In the genomic region with DNA sequence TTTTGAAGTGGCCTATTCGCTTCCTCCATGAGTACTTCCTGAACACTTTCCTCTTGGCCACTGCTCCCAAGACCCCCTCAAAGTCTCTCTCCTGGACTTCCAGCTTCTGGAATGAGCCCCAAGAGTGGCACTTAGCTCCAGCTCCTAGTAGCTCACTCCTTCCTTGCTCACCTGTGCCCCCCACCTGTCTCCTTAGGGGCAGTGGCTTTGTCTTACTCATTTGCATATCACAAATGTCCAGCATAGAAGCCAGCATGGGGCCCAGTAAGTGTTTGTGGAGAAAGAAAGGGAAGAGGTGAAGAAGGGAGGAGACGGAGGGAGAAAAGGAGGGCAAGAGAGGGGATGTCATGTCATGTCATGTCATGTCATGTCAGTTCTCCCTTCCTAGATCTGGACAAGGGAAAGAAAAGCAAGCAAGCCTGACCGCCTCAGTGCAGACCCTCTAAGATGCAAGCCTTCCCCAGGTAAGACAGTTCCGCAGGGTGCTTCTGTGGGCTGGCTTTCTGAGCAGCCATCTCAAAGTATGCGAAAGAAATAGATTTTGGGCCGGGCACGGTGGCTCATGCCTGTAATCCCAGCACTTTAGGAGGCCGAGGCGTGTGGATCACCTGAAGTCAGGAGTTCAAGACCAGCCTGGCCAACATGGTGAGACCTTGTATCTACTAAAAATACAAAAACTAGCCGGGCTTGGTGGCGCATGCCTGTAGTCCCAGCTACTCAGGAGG, we compare ENCODE assay signal across 11 cellular contexts. TPM values are rescaled to one million over a fixed set of nuclear protein-coding genes. Genes with fewer than 3 reads are reported as not detected.
DNase-seq lines count a peak whose midpoint lies in the region; ATAC-seq and TF ChIP-seq lines count a peak whose summit lies in the region.
"Had no signal": no experiment of that assay in that cellular context is flagged by ENCODE, and none has a peak within 500 bp of the region (broad histone marks: within the 10 kb centered on the region; RNA-seq: fewer than 3 reads in every experiment).

No MANE protein-coding gene starts in this region.

- peaks cover 0 to 28% (median 16%) of the 10 kb centered on the region in 9 donors for H3K4me1 ChIP-seq in heart right ventricle
- H3K4me1 ChIP-seq in uterus = no peaks in the 10 kb centered on the region

- intact Hi-C loops in heart right ventricle (cut with DNase I) (no loop called here), Right ventricle myocardium superior (cut with DNase I) (no loop called here), uterus (cut with DNase I; ENCODE audit: low total_unique reads) (no loop called here)

- H3K36me3 ChIP-seq in heart right ventricle (no peaks in the 10 kb centered on the region), uterus (no peaks in the 10 kb centered on the region)

- H3K4me1 Mint-ChIP-seq in activated naive CD8-positive, alpha-beta T cell (ENCODE audit: low read depth) = peaks cover 19% of the 10 kb centered on the region
- H3K4me1 Mint-ChIP-seq in naive B cell = peaks cover 38 to 51% (median 46%) of the 10 kb centered on the region in 3 donors

- H3K27ac Mint-ChIP-seq in activated naive CD8-positive, alpha-beta T cell = peak overlapping the region; percentile 41
- H3K27ac Mint-ChIP-seq in naive B cell = peak overlapping the region in 4 of 6 donors; percentile 27 to 87 (median 72)

- no peaks in the 10 kb centered on the region for H3K36me3 Mint-ChIP-seq in activated naive CD8-positive, alpha-beta T cell
- H3K36me3 Mint-ChIP-seq in naive B cell = peaks cover 0 to 7% of the 10 kb centered on the region in 2 donors

- H3K27me3 Mint-ChIP-seq in activated naive CD8-positive, alpha-beta T cell = no peaks in the 10 kb centered on the region
- H3K27me3 Mint-ChIP-seq in naive B cell = no peaks in the 10 kb centered on the region

- no peak for TF ChIP-seq POLR2A in uterus (IDR thresholded peaks at IDR 0.05)
- TF ChIP-seq POLR2A in erythroblast (IDR thresholded peaks at IDR 0.05; ENCODE audit: low read length) = no peak

- DNase-seq in heart right ventricle (no peak), Right ventricle myocardium superior (no peak), naive B cell (no peak), uterus (no peak), erythroblast (lab: John Stamatoyannopoulos, UW) (no peak), germinal center (ENCODE audit: low spot score) (no peak)
- DNase-seq: IMR-90, mucosa of descending colon, NCI-H146 had no signal

- H3K4me3 Mint-ChIP-seq in activated naive CD8-positive, alpha-beta T cell = peak overlapping the region; percentile 52
- H3K4me3 Mint-ChIP-seq in naive B cell = peak overlapping the region in 6 of 8 donors; percentile 49 to 90 (median 85)

- no peak for ATAC-seq in heart right ventricle
- ATAC-seq in Right ventricle myocardium superior (ENCODE audit: poor library complexity) = no peak
- no peak for ATAC-seq in naive B cell (ENCODE audit: low read depth in 2 of 2)
- ATAC-seq in GM18502 (IDR thresholded peaks at IDR 0.05; ENCODE audit: poor library complexity, unreplicated experiment) = no peak

- 91 to 94% methylated on average over 11 of the region's 11 CpGs for WGBS in heart right ventricle, 2 donors

- no peak overlapping the region for H3K4me3 ChIP-seq in heart right ventricle
- no peak overlapping the region for H3K4me3 ChIP-seq in uterus
- H3K4me3 ChIP-seq: mucosa of descending colon had no signal

- peaks cover 0 to 11% (median 0%) of the 10 kb centered on the region in 11 donors for H3K9me3 ChIP-seq in heart right ventricle
- H3K9me3 ChIP-seq in uterus = no peaks in the 10 kb centered on the region
- H3K9me3 ChIP-seq: mucosa of descending colon had no signal

- H3K27ac ChIP-seq in heart right ventricle (peak overlapping the region in 6 of 10 donors; percentile 88 to 99 (median 91)), uterus (peak overlapping the region; percentile 89 to 98)

- H3K27me3 ChIP-seq in heart right ventricle = no peaks in the 10 kb centered on the region
- H3K27me3 ChIP-seq in uterus = no peaks in the 10 kb centered on the region

- TF ChIP-seq CTCF in heart right ventricle (IDR thresholded peaks at IDR 0.05) = no peak
- TF ChIP-seq CTCF in uterus (IDR thresholded peaks at IDR 0.05) = no peak

- peaks cover 7% of the 10 kb centered on the region for H3K9me3 Mint-ChIP-seq in activated naive CD8-positive, alpha-beta T cell (ENCODE audit: low read depth)
- peaks cover 0 to 11% (median 5%) of the 10 kb centered on the region in 7 donors for H3K9me3 Mint-ChIP-seq in naive B cell

RNA-seq across cellular contexts. Expression of gene MX1, which starts 6.9 kb away (rescaled TPM):
- total RNA-seq in heart right ventricle = 10 to 100 TPM; 11.1 to 50.0 (median 20.1) TPM
- polyA plus RNA-seq in heart right ventricle = 10 to 100 TPM in 1 of 2 donors, 1 to 10 TPM in 1; 5.4 to 14.0 TPM
- total RNA-seq in Right ventricle myocardium superior = 10.5 TPM
- polyA plus RNA-seq in naive B cell (ENCODE audit: low read depth in 6 of 6) = 100 to 1,000 TPM in 2 of 6 donors, 10 to 100 TPM in 4; 62.0 to 119 (median 77.7) TPM
- total RNA-seq in uterus = 10 to 100 TPM; 23.5 to 96.3 (median 33.4) TPM

RNA-seq across cellular contexts. Expression of gene MX2, which starts 57.3 kb away (rescaled TPM):
- total RNA-seq in heart right ventricle (10 to 100 TPM in 3 of 10 donors, 1 to 10 TPM in 7; 3.9 to 22.9 (median 7.3) TPM), Right ventricle myocardium superior (4.2 TPM), uterus (10 to 100 TPM in 1 of 4 donors, 1 to 10 TPM in 2, under 1 TPM in 1; 0.29 to 19.0 (median 8.2) TPM)
- polyA plus RNA-seq in heart right ventricle (1 to 10 TPM; 3.0 to 7.2 TPM), naive B cell (ENCODE audit: low read depth in 6 of 6) (10 to 100 TPM; 18.4 to 48.2 (median 40.3) TPM)
